In the genomic region with DNA sequence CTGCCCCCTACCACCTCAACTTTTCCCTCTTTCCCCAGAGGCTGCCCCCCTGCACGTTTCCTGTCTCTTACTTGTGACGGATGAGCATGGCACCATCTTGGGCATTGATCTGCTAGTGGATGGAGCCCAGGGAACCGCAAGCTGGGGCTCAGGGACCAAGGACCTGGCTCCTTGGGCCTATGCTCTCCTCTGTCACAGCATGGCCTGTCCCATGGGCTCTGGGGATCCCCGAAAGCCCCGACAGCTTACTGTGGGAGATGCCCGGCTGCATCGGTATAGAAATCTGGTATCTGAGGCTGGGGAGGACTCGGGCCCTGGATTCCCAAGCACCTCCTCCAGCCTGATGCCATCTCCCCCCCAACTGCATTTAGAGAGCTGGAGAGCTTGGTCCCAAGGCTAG, we compare ENCODE assay signal across 1 cellular context.
TF ChIP-seq lines count a peak whose summit lies in the region.

No MANE protein-coding gene starts in this region.

TF ChIP-seq in H1, 55 proteins besides CTCF, POLR2A, EP300 and RAD21:
- TF ChIP-seq TAF7 (optimal IDR thresholded peaks at IDR 0.05; ENCODE audit: borderline replicate concordance, low read depth, low read length) (no peak), POLR2AphosphoS5 (IDR thresholded peaks at IDR 0.05; ENCODE audit: low read depth, low read length) (no peak), SIN3A (conservative IDR thresholded peaks at IDR 0.05 in 1 of 2, IDR thresholded peaks at IDR 0.05 in 1 of 2; ENCODE audit: low read depth in 1 of 2, low read length in 2 of 2) (no peak), CTBP2 (IDR thresholded peaks at IDR 0.05; ENCODE audit: borderline replicate concordance, insufficient read depth, insufficient read length, low read length) (no peak), JUND (IDR thresholded peaks at IDR 0.05; ENCODE audit: low read length) (no peak), SRF (IDR thresholded peaks at IDR 0.05; ENCODE audit: low read depth, low read length) (no peak), TCF12 (IDR thresholded peaks at IDR 0.05; ENCODE audit: low read depth, low read length) (no peak), CBX8 (IDR thresholded peaks at IDR 0.05; ENCODE audit: borderline replicate concordance, low read depth, low read length) (no peak), HDAC2 (IDR thresholded peaks at IDR 0.05; ENCODE audit: borderline replicate concordance in 1 of 2, low read depth in 2 of 2, low read length in 2 of 2) (no peak)
